19 cellular contexts compared by ENCODE assay signal in genomic region chr16:30470632-30471007, GRCh38. TPM values are rescaled to one million over a fixed set of nuclear protein-coding genes. Genes with fewer than 3 reads are reported as not detected.
DNase-seq lines count a peak whose midpoint lies in the region; ATAC-seq and TF ChIP-seq lines count a peak whose summit lies in the region.
"Had no signal": no experiment of that assay in that cellular context is flagged by ENCODE, and none has a peak within 500 bp of the region (broad histone marks: within the 10 kb centered on the region; RNA-seq: fewer than 3 reads in every experiment).

No MANE protein-coding gene starts in this region.

- ATAC-seq in activated CD8-positive, alpha-beta memory T cell treated with anti-CD3 and anti-CD28 coated beads, Interleukin-2, amount 10 ng/mL, durations not matched to agents 7 days and 5 days: no peak
- peak; percentile 4 for ATAC-seq in HG03135 (IDR thresholded peaks at IDR 0.05; ENCODE audit: unreplicated experiment)
- no peak for ATAC-seq in activated T-helper 17 cell treated with anti-CD3 and anti-CD28 coated beads, Interleukin-2, amount 50 U/mL, for 72 hours (replicated peaks)
- no peak for ATAC-seq in GM21526 (IDR thresholded peaks at IDR 0.05; ENCODE audit: low FRiP score, unreplicated experiment)
- no peak for ATAC-seq in HG03439 (IDR thresholded peaks at IDR 0.05; ENCODE audit: unreplicated experiment)
- ATAC-seq: left lobe of liver had no signal

- H3K79me2 ChIP-seq in smooth muscle cell (ENCODE audit: low read depth): no peaks in the 10 kb centered on the region

- H3K27me3 ChIP-seq in spleen (replicated peaks in 1 of 7) (peaks cover 0 to 13% (median 0%) of the 10 kb centered on the region in 7 donors), smooth muscle cell (ENCODE audit: low read depth) (no peaks in the 10 kb centered on the region)
- H3K27me3 ChIP-seq: ovary, vagina had no signal

- TF ChIP-seq CTCF in spleen (IDR thresholded peaks at IDR 0.05 in 8 of 11, conservative IDR thresholded peaks at IDR 0.05 in 3 of 11) (no peak), smooth muscle cell (IDR thresholded peaks at IDR 0.05; ENCODE audit: borderline replicate concordance, insufficient read depth, poor library complexity, severe bottlenecking) (no peak)

- no peak for TF ChIP-seq POLR2A in spleen (IDR thresholded peaks at IDR 0.05)

- H3K9me3 ChIP-seq in spleen: no peaks in the 10 kb centered on the region
- H3K9me3 ChIP-seq in smooth muscle cell (replicated peaks; ENCODE audit: low read depth): no peaks in the 10 kb centered on the region
- H3K9me3 ChIP-seq: mucosa of descending colon, ovary, vagina had no signal

- CTCF ChIA-PET in activated CD8-positive, alpha-beta memory T cell treated with anti-CD3 and anti-CD28 coated beads, Interleukin-2, amount 10 ng/mL, durations not matched to agents 7 days and 5 days (lab: Charles Lee): interaction anchor here (0.9 to 9.7 kb wide), 6 partner anchors 8 to 128 kb away, joined by 3 to 122 read pairs (median 6); partner anchors contain the start of gene SEPHS2

- DNase-seq in activated CD8-positive, alpha-beta memory T cell treated with anti-CD3 and anti-CD28 coated beads, Interleukin-2, amount 10 ng/mL, durations not matched to agents 7 days and 5 days: no peak
- no peak for DNase-seq in activated CD8-positive, alpha-beta memory T cell treated with anti-CD3 and anti-CD28 coated beads, Interleukin-2, amount 50 U/mL, for 48 hours
- DNase-seq in spleen (no peak), smooth muscle cell (lab: John Stamatoyannopoulos, UW; ENCODE audit: unreplicated experiment) (no peak)
- DNase-seq: ACHN; caudate nucleus; KG1; mucosa of descending colon; NCI-H2171 treated with DMSO at 0.1 percent for 48 hours; NK-92 treated with Interleukin-12 subunit alpha and Interleukin-12 subunit beta, amount 100 ng/mL, for 24 hours; ovary; SHP77 treated with DMSO at 0.1 percent for 48 hours had no signal

- H3K4me1 ChIP-seq in spleen (peaks cover 10 to 79% (median 58%) of the 10 kb centered on the region in 6 donors), smooth muscle cell (ENCODE audit: low read depth) (no peaks in the 10 kb centered on the region)
- H3K4me1 ChIP-seq: vagina had no signal

- WGBS in spleen, 5 donors: 67 to 90% (median 76%) methylated on average over 8 of the region's 8 CpGs
- WGBS in smooth muscle cell (ENCODE audit: low lambda C conversion rate): 96% methylated on average over 8 of the region's 8 CpGs

- H3K36me3 ChIP-seq in spleen (peaks cover 0 to 18% (median 6%) of the 10 kb centered on the region in 6 donors), smooth muscle cell (ENCODE audit: low read depth) (no peaks in the 10 kb centered on the region)
- H3K36me3 ChIP-seq: ovary, vagina had no signal

- H3K4me1 Mint-ChIP-seq in activated CD8-positive, alpha-beta memory T cell treated with anti-CD3 and anti-CD28 coated beads, Interleukin-2, amount 10 ng/mL, durations not matched to agents 7 days and 5 days: peaks cover 57% of the 10 kb centered on the region
- peaks cover 30% of the 10 kb centered on the region for H3K4me1 Mint-ChIP-seq in activated T-helper 17 cell treated with anti-CD3 and anti-CD28 coated beads, Interleukin-2, amount 50 U/mL, for 72 hours

- H3K4me3 ChIP-seq in spleen: no peak overlapping the region
- no peak overlapping the region for H3K4me3 ChIP-seq in smooth muscle cell
- H3K4me3 ChIP-seq: mucosa of descending colon, ovary, vagina had no signal

- H3K9me3 Mint-ChIP-seq in activated CD8-positive, alpha-beta memory T cell treated with anti-CD3 and anti-CD28 coated beads, Interleukin-2, amount 10 ng/mL, durations not matched to agents 7 days and 5 days (ENCODE audit: low read depth): no peaks in the 10 kb centered on the region
- no peaks in the 10 kb centered on the region for H3K9me3 Mint-ChIP-seq in activated T-helper 17 cell treated with anti-CD3 and anti-CD28 coated beads, Interleukin-2, amount 50 U/mL, for 72 hours

- H3K9ac ChIP-seq in smooth muscle cell (ENCODE audit: low read depth): no peak overlapping the region

- no peak overlapping the region for H3K4me2 ChIP-seq in smooth muscle cell

- H3K27me3 Mint-ChIP-seq in activated CD8-positive, alpha-beta memory T cell treated with anti-CD3 and anti-CD28 coated beads, Interleukin-2, amount 10 ng/mL, durations not matched to agents 7 days and 5 days: no peaks in the 10 kb centered on the region
- H3K27me3 Mint-ChIP-seq in activated T-helper 17 cell treated with anti-CD3 and anti-CD28 coated beads, Interleukin-2, amount 50 U/mL, for 72 hours: no peaks in the 10 kb centered on the region

- no peaks in the 10 kb centered on the region for H4K20me1 ChIP-seq in smooth muscle cell (ENCODE audit: low read depth)

- no peak overlapping the region for H2AFZ ChIP-seq in smooth muscle cell (ENCODE audit: low read depth)

- intact Hi-C loops in spleen (cut with DNase I; ENCODE audit: low total_unique reads): no loop called here

- peaks cover 39% of the 10 kb centered on the region for H3K36me3 Mint-ChIP-seq in activated CD8-positive, alpha-beta memory T cell treated with anti-CD3 and anti-CD28 coated beads, Interleukin-2, amount 10 ng/mL, durations not matched to agents 7 days and 5 days
- H3K36me3 Mint-ChIP-seq in activated T-helper 17 cell treated with anti-CD3 and anti-CD28 coated beads, Interleukin-2, amount 50 U/mL, for 72 hours (ENCODE audit: low read depth): peaks cover 42% of the 10 kb centered on the region

- H3K27ac ChIP-seq in spleen (peak overlapping the region; percentile 79 to 92 (median 86)), smooth muscle cell (ENCODE audit: low read depth) (no peak overlapping the region)
- H3K27ac ChIP-seq: ovary, vagina had no signal

- no peaks in the 10 kb centered on the region for H3F3A ChIP-seq in smooth muscle cell (ENCODE audit: low read depth)

- peak overlapping the region; percentile 96 for H3K27ac Mint-ChIP-seq in activated CD8-positive, alpha-beta memory T cell treated with anti-CD3 and anti-CD28 coated beads, Interleukin-2, amount 10 ng/mL, durations not matched to agents 7 days and 5 days
- H3K27ac Mint-ChIP-seq in activated T-helper 17 cell treated with anti-CD3 and anti-CD28 coated beads, Interleukin-2, amount 50 U/mL, for 72 hours: peak overlapping the region; percentile 99

- H3K4me3 Mint-ChIP-seq in activated CD8-positive, alpha-beta memory T cell treated with anti-CD3 and anti-CD28 coated beads, Interleukin-2, amount 10 ng/mL, durations not matched to agents 7 days and 5 days: peak overlapping the region; percentile 47
- peak overlapping the region; percentile 94 for H3K4me3 Mint-ChIP-seq in activated T-helper 17 cell treated with anti-CD3 and anti-CD28 coated beads, Interleukin-2, amount 50 U/mL, for 72 hours

RNA-seq across cellular contexts. Expression of gene ITGAL, which starts 1.9 kb away (rescaled TPM):
- total RNA-seq in activated CD8-positive, alpha-beta memory T cell treated with anti-CD3 and anti-CD28 coated beads, Interleukin-2, amount 10 ng/mL, durations not matched to agents 7 days and 5 days: 100 to 1,000 TPM; 566 to 685 TPM
- total RNA-seq in activated T-helper 17 cell treated with anti-CD3 and anti-CD28 coated beads, Interleukin-2, amount 50 U/mL, for 72 hours: 100 to 1,000 TPM; 319 to 344 TPM
- total RNA-seq in spleen (100 to 1,000 TPM; 100 to 212 (median 153) TPM), smooth muscle cell (not detected in 2 replicates)
- polyA plus RNA-seq in spleen (10 to 100 TPM; 26.6 to 64.4 (median 51.1) TPM), smooth muscle cell (not detected in 2 replicates)
- total RNA-seq: fibroblast of villous mesenchyme had no signal

RNA-seq across cellular contexts. Expression of gene SEPHS2, which starts 24.9 kb away (rescaled TPM):
- 10 to 100 TPM; 63.3 to 92.9 TPM for total RNA-seq in activated CD8-positive, alpha-beta memory T cell treated with anti-CD3 and anti-CD28 coated beads, Interleukin-2, amount 10 ng/mL, durations not matched to agents 7 days and 5 days
- total RNA-seq in activated T-helper 17 cell treated with anti-CD3 and anti-CD28 coated beads, Interleukin-2, amount 50 U/mL, for 72 hours: 10 to 100 TPM; 48.9 to 79.1 TPM
- total RNA-seq in spleen (10 to 100 TPM; 35.5 to 54.7 (median 43.7) TPM), smooth muscle cell (9.2 and 12.1 TPM in 2 replicates)
- polyA plus RNA-seq in spleen (10 to 100 TPM; 42.4 to 56.0 (median 49.5) TPM), smooth muscle cell (26.4 and 30.5 TPM in 2 replicates)

RNA-seq across cellular contexts. Expression of gene DCTPP1, which starts 40.8 kb away (rescaled TPM):
- total RNA-seq in activated CD8-positive, alpha-beta memory T cell treated with anti-CD3 and anti-CD28 coated beads, Interleukin-2, amount 10 ng/mL, durations not matched to agents 7 days and 5 days: 100 to 1,000 TPM in 1 of 2 experiments, 10 to 100 TPM in 1; 72.0 to 108 TPM
- total RNA-seq in activated T-helper 17 cell treated with anti-CD3 and anti-CD28 coated beads, Interleukin-2, amount 50 U/mL, for 72 hours: 100 to 1,000 TPM in 1 of 2 donors, 10 to 100 TPM in 1; 60.9 to 173 TPM
- 10 to 100 TPM; 17.6 to 36.3 (median 28.6) TPM for total RNA-seq in spleen
- 10 to 100 TPM; 25.5 to 49.1 (median 41.9) TPM for polyA plus RNA-seq in spleen
- total RNA-seq in smooth muscle cell: 18.4 and 18.6 TPM in 2 replicates
- 34.8 and 37.8 TPM in 2 replicates for polyA plus RNA-seq in smooth muscle cell

RNA-seq across cellular contexts. Expression of gene ZNF768, which starts 55.7 kb away (rescaled TPM):
- 10 to 100 TPM in 1 of 2 experiments, 1 to 10 TPM in 1; 6.2 to 10.3 TPM for total RNA-seq in activated CD8-positive, alpha-beta memory T cell treated with anti-CD3 and anti-CD28 coated beads, Interleukin-2, amount 10 ng/mL, durations not matched to agents 7 days and 5 days
- 1 to 10 TPM; 3.7 to 5.3 TPM for total RNA-seq in activated T-helper 17 cell treated with anti-CD3 and anti-CD28 coated beads, Interleukin-2, amount 50 U/mL, for 72 hours
- total RNA-seq in spleen (10 to 100 TPM; 17.2 to 27.3 (median 25.5) TPM), smooth muscle cell (17.8 and 18.6 TPM in 2 replicates)
- polyA plus RNA-seq in spleen (10 to 100 TPM; 17.0 to 33.1 (median 21.6) TPM), smooth muscle cell (15.4 and 17.5 TPM in 2 replicates)

Comparison
In these comparisons a context has a peak if more than half of its experiments do, and no peak if none do; other contexts are left out.
1. RNA of gene ITGAL, which starts 1.9 kb away (total RNA-seq): 566 to 685 TPM in activated CD8-positive, alpha-beta memory T cell treated with anti-CD3 and anti-CD28 coated beads, Interleukin-2, amount 10 ng/mL, durations not matched to agents 7 days and 5 days, 319 to 344 TPM in activated T-helper 17 cell treated with anti-CD3 and anti-CD28 coated beads, Interleukin-2, amount 50 U/mL, for 72 hours and 100 to 212 TPM in spleen; not detected in smooth muscle cell; every median in the first group is over 100 times any median in the second.